8 cellular contexts compared by ENCODE assay signal in genomic region chr2:25301453-25302352, GRCh38. TPM values are rescaled to one million over a fixed set of nuclear protein-coding genes. Genes with fewer than 3 reads are reported as not detected.
DNase-seq lines count a peak whose midpoint lies in the region; ATAC-seq lines count a peak whose summit lies in the region.

No MANE protein-coding gene starts in this region.

- peak overlapping the region; percentile 37 to 72 (median 49) for H3K4me3 Mint-ChIP-seq in CD8-positive, alpha-beta memory T cell

- peak; percentile 87 for ATAC-seq in GM21526 (IDR thresholded peaks at IDR 0.05; ENCODE audit: low FRiP score, unreplicated experiment)
- ATAC-seq in sciatic nerve, result no peak

- CTCF ChIA-PET in CD8-positive, alpha-beta memory T cell (lab: Charles Lee), result interaction anchor here (0.6 to 2.0 kb wide), 6 partner anchors 8 to 39 kb away, joined by 3 to 6 read pairs (median 3); no protein-coding TSS in a partner anchor

- no peaks in the 10 kb centered on the region for H3K9me3 ChIP-seq in CD8-positive, alpha-beta memory T cell (ENCODE audit: low read length)
- H3K9me3 ChIP-seq in effector memory CD4-positive, alpha-beta T cell (ENCODE audit: control insufficient read depth, low read length), result no peaks in the 10 kb centered on the region

- peaks cover 47% of the 10 kb centered on the region for H3K4me1 ChIP-seq in CD8-positive, alpha-beta memory T cell (ENCODE audit: insufficient read depth, low read length)
- peaks cover 28% of the 10 kb centered on the region for H3K4me1 ChIP-seq in effector memory CD4-positive, alpha-beta T cell (ENCODE audit: control insufficient read depth, insufficient read depth, low read length, poor library complexity, severe bottlenecking)

- H3K27ac ChIP-seq in CD8-positive, alpha-beta memory T cell (ENCODE audit: low read depth, low read length), result no peak overlapping the region
- peak overlapping the region; percentile 41 for H3K27ac ChIP-seq in effector memory CD4-positive, alpha-beta T cell (ENCODE audit: insufficient read depth, low read length, poor library complexity, severe bottlenecking)

- DNase-seq in CD8-positive, alpha-beta memory T cell, result peak in 4 of 5 donors; percentile 25 to 82 (median 48)
- peak; percentile 24 for DNase-seq in HS-27A (ENCODE audit: low read depth)
- peak; percentile 38 for DNase-seq in activated CD4-positive, alpha-beta T cell treated with anti-CD3 and anti-CD28 coated beads for 1 hour
- peak; percentile 22 to 53 (median 47) for DNase-seq in effector memory CD4-positive, alpha-beta T cell
- peak; percentile 57 to 77 for DNase-seq in stimulated activated CD4-positive, alpha-beta T cell treated with anti-CD3 and anti-CD28 coated beads, Interleukin-4, amount 100 ng/mL, for 48 hours (ENCODE audit: low read depth in 2 of 2)
- DNase-seq in sciatic nerve (ENCODE audit: low spot score), result no peak
- DNase-seq in 8988T, result no peak

- H3K27me3 Mint-ChIP-seq in CD8-positive, alpha-beta memory T cell, result no peaks in the 10 kb centered on the region

- peaks cover 10% of the 10 kb centered on the region for H3K36me3 ChIP-seq in CD8-positive, alpha-beta memory T cell (ENCODE audit: insufficient read depth, low read length)
- peaks cover 29% of the 10 kb centered on the region for H3K36me3 ChIP-seq in effector memory CD4-positive, alpha-beta T cell (ENCODE audit: control insufficient read depth, insufficient read depth, low read length)

- H3K27me3 ChIP-seq in CD8-positive, alpha-beta memory T cell (ENCODE audit: insufficient read depth, low read length, poor library complexity, severe bottlenecking), result no peaks in the 10 kb centered on the region
- no peaks in the 10 kb centered on the region for H3K27me3 ChIP-seq in effector memory CD4-positive, alpha-beta T cell (replicated peaks; ENCODE audit: control insufficient read depth, insufficient read depth, low read length, poor library complexity, severe bottlenecking)

- H3K27ac Mint-ChIP-seq in CD8-positive, alpha-beta memory T cell, result peak overlapping the region; percentile 71 to 99 (median 92)

- POLR2A ChIA-PET in CD8-positive, alpha-beta memory T cell (lab: Charles Lee), result interaction anchor here (0.9 to 1.4 kb wide), 5 partner anchors 13 to 60 kb away, joined by 3 to 7 read pairs (median 3); no protein-coding TSS in a partner anchor

- H3K9me3 Mint-ChIP-seq in CD8-positive, alpha-beta memory T cell, result no peaks in the 10 kb centered on the region

- peaks cover 4 to 67% (median 10%) of the 10 kb centered on the region in 3 donors for H3K36me3 Mint-ChIP-seq in CD8-positive, alpha-beta memory T cell

- intact Hi-C loops in sciatic nerve (cut with DNase I), result no loop called here

- H3K4me1 Mint-ChIP-seq in CD8-positive, alpha-beta memory T cell, result peaks cover 54 to 61% (median 57%) of the 10 kb centered on the region in 3 donors

- H3K4me3 ChIP-seq in CD8-positive, alpha-beta memory T cell (ENCODE audit: low read length), result no peak overlapping the region
- H3K4me3 ChIP-seq in effector memory CD4-positive, alpha-beta T cell (ENCODE audit: insufficient read depth, low read depth, low read length, poor library complexity, severe bottlenecking), result no peak overlapping the region

RNA-seq across cellular contexts. Expression of gene DNMT3A, which starts 40.0 kb away (rescaled TPM):
- 10 to 100 TPM; 77.9 to 80.7 TPM for total RNA-seq in CD8-positive, alpha-beta memory T cell
- 19.4 TPM for polyA plus RNA-seq in CD8-positive, alpha-beta memory T cell
- 35.0 TPM for total RNA-seq in sciatic nerve

Comparison
In these comparisons a context has a peak if more than half of its experiments do, and no peak if none do; other contexts are left out.
1. DNase-seq: peak in CD8-positive, alpha-beta memory T cell (4 of 5), HS-27A (single experiment), activated CD4-positive, alpha-beta T cell treated with anti-CD3 and anti-CD28 coated beads for 1 hour (single experiment), effector memory CD4-positive, alpha-beta T cell (3 of 3) and stimulated activated CD4-positive, alpha-beta T cell treated with anti-CD3 and anti-CD28 coated beads, Interleukin-4, amount 100 ng/mL, for 48 hours (2 of 2); none in sciatic nerve (single experiment) and 8988T (single experiment).